ENCODE assay signal across 8 cellular contexts in the genomic region with DNA sequence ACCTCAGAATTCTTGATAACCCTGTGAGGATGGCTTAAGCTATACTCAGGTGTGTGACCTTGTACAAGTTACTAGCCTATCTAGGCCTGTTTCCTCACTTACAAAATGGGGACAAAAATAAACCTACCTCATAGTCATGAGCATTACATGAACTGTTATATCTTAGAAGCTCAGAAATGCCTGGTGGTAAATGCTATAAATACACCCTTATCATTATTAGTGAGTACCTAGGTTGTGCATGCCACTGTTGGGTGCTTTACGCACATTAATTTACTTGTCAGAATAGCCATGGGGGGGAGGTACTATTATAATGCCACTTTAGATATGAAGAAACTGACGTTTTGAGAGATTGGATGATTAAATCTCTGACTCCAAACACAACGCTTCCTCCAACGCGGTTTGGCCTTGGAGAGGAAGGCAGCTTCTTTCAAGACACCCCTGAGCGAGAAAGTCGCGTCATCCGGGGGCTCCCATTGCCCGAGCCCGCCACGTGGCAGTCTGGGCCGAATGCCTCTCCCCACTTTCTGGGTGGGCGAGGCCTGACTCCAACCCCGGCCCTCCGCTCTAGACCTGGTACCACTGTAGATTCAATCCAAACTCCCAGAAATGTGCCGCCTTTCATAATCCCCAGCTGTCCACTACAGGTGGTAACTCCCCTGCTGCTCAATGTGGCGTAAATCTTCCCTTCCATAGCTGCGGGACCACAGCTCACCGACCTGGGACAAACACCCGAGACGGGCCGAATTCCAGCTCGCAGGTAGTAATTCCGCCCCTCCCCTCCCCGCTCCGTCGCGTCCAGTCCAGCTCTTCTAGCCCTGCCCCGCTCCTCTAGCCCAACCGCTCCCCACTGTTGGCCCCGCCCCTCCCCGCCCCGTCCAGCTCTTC. TPM values are rescaled to one million over a fixed set of nuclear protein-coding genes. Genes with fewer than 3 reads are reported as not detected.
DNase-seq lines count a peak whose midpoint lies in the region; ATAC-seq, FAIRE-seq and TF ChIP-seq lines count a peak whose summit lies in the region.

No MANE protein-coding gene starts in this region.

- intact Hi-C loops in tibial artery (cut with DNase I; ENCODE audit: low total_unique reads) = loop anchor here (5.0 to 10.0 kb wide), 2 partner anchors 56 to 98 kb away; a partner anchor contains a TSS

- TF ChIP-seq CTCF in AG04449 (IDR thresholded peaks at IDR 0.05; ENCODE audit: insufficient read depth, low read length, missing control alignments) (no peak), omental fat pad (IDR thresholded peaks at IDR 0.05) (no peak), tibial artery (IDR thresholded peaks at IDR 0.05) (no peak)

- H3K4me3 ChIP-seq in AG04449 (ENCODE audit: low read depth, low read length) (peak overlapping the region; percentile 94), tibial artery (peak overlapping the region; percentile 58 to 74)

- peak overlapping the region; percentile 45 to 61 for H3K27ac ChIP-seq in tibial artery

- no peak for FAIRE-seq in GM18507 (lab: Jason Lieb, UNC)

- peaks cover 0 to 15% (median 12%) of the 10 kb centered on the region in 4 donors for H3K4me1 ChIP-seq in tibial artery

- POLR2A ChIA-PET in AG04449 (lab: Yijun Ruan, JAX) = interaction anchor here (1.3 kb wide), 1 partner anchor 57 kb away, joined by 8 read pairs; a partner anchor contains a TSS

- no peak for DNase-seq in AG04449 (ENCODE audit: low read depth, low spot score)
- DNase-seq in GM18507 (ENCODE audit: extremely low spot score, insufficient read length, low read depth) = peak; percentile 97
- peak; percentile 53 for DNase-seq in NCI-H446 treated with DMSO at 0.1 percent for 48 hours (lab: John Stamatoyannopoulos, UW)
- peak; percentile 79 to 80 for DNase-seq in activated T-cell treated with anti-CD3 and anti-CD28 coated beads, Interleukin-2, amount 50 U/mL, for 48 hours
- DNase-seq in fibroblast of the conjunctiva (ENCODE audit: low read depth) = peak; percentile 18
- peak; percentile 31 for DNase-seq in omental fat pad (ENCODE audit: low spot score)
- DNase-seq in tibial artery = peak in 1 of 2 donors; percentile 77

- no peaks in the 10 kb centered on the region for H3K9me3 ChIP-seq in tibial artery

- H3K36me3 ChIP-seq in tibial artery = no peaks in the 10 kb centered on the region

- CTCF ChIA-PET in AG04449 (lab: Yijun Ruan, JAX) = interaction anchor here (0.8 to 5.1 kb wide), 11 partner anchors 12 to 101 kb away, joined by 3 to 96 read pairs (median 4); a partner anchor contains a TSS

- H3K27me3 ChIP-seq in tibial artery = no peaks in the 10 kb centered on the region

- ATAC-seq in HG02943 (IDR thresholded peaks at IDR 0.05; ENCODE audit: low read depth, unreplicated experiment) = peak; percentile 49
- ATAC-seq in omental fat pad (ENCODE audit: low FRiP score) = peak; percentile 87

RNA-seq across cellular contexts. Expression of a gene that starts 0.8 kb away (rescaled TPM):
- 1 to 10 TPM in 1 of 4 donors, under 1 TPM in 1, not detected in 2; 0.28 to 1.4 TPM for total RNA-seq in omental fat pad

RNA-seq across cellular contexts. Expression of a gene that starts 43.7 kb away (rescaled TPM):
- total RNA-seq in omental fat pad = 10 to 100 TPM in 1 of 4 donors, 1 to 10 TPM in 2, under 1 TPM in 1; 0.96 to 10.6 (median 3.3) TPM

RNA-seq across cellular contexts. Expression of a gene that starts 48.6 kb away (rescaled TPM):
- 10 to 100 TPM; 27.4 to 46.5 (median 38.3) TPM for total RNA-seq in omental fat pad

RNA-seq across cellular contexts. Expression of a gene that starts 56.6 kb away (rescaled TPM):
- 100 to 1,000 TPM in 1 of 4 donors, 10 to 100 TPM in 3; 65.3 to 108 (median 73.2) TPM for total RNA-seq in omental fat pad

RNA-seq across cellular contexts. Expression of a gene that starts 56.7 kb away (rescaled TPM):
- 100 to 1,000 TPM; 398 to 609 (median 515) TPM for total RNA-seq in omental fat pad
